ENCODE assay signal across 9 cellular contexts in genomic region chrY:13435968-13436937, GRCh38. TPM values are rescaled to one million over a fixed set of nuclear protein-coding genes. Genes with fewer than 3 reads are reported as not detected.
A peak's percentile ranks its signal among the peaks of the same experiment; 100 is the strongest.
DNase-seq lines count a peak whose midpoint lies in the region; ATAC-seq and TF ChIP-seq lines count a peak whose summit lies in the region.
"Had no signal": no experiment of that assay in that cellular context is flagged by ENCODE, and none has a peak within 500 bp of the region (broad histone marks: within the 10 kb centered on the region; RNA-seq: fewer than 3 reads in every experiment).

No MANE protein-coding gene starts in this region.

- H3K27me3 ChIP-seq in DND-41 (ENCODE audit: insufficient read depth, low read length, poor library complexity) = no peaks in the 10 kb centered on the region
- H3K27me3 ChIP-seq: adrenal gland had no signal

- H3K27ac Mint-ChIP-seq in activated T-cell treated with anti-CD3 and anti-CD28 coated beads, Interleukin-2, amount 50 U/mL, for 72 hours = peak overlapping the region; percentile 86

- peak overlapping the region; percentile 60 for H3K27ac ChIP-seq in DND-41 (ENCODE audit: low read length)
- H3K27ac ChIP-seq: adrenal gland had no signal

- H3K27me3 Mint-ChIP-seq in activated T-cell treated with anti-CD3 and anti-CD28 coated beads, Interleukin-2, amount 50 U/mL, for 72 hours (ENCODE audit: low read depth) = no peaks in the 10 kb centered on the region

- H4K20me1 ChIP-seq in DND-41 (ENCODE audit: insufficient read depth, low read length) = peaks cover 6% of the 10 kb centered on the region

- peak overlapping the region; percentile 31; the same call in 1 of the 2 replicates for H3K4me2 ChIP-seq in DND-41 (ENCODE audit: insufficient read depth, low read length)

- H3K36me3 Mint-ChIP-seq in activated T-cell treated with anti-CD3 and anti-CD28 coated beads, Interleukin-2, amount 50 U/mL, for 72 hours (ENCODE audit: insufficient read depth in 2 of 2) = peaks cover 0 to 14% of the 10 kb centered on the region in 2 donors

- H3K4me1 Mint-ChIP-seq in activated T-cell treated with anti-CD3 and anti-CD28 coated beads, Interleukin-2, amount 50 U/mL, for 72 hours (ENCODE audit: low read depth) = no peaks in the 10 kb centered on the region

- peaks cover 97% of the 10 kb centered on the region for H3K79me2 ChIP-seq in DND-41 (ENCODE audit: insufficient read depth, low read length)

- peaks cover 6% of the 10 kb centered on the region for H3K9me3 ChIP-seq in DND-41 (ENCODE audit: insufficient read depth, low read length, severe bottlenecking)
- H3K9me3 ChIP-seq: adrenal gland had no signal

- H3K4me3 ChIP-seq in DND-41 (ENCODE audit: low read depth in 1 of 2, low read length in 2 of 2) = no peak overlapping the region
- H3K4me3 ChIP-seq: adrenal gland had no signal

- H2AFZ ChIP-seq in DND-41 (ENCODE audit: low read depth, low read length) = no peak overlapping the region

- no peak overlapping the region for H3K9ac ChIP-seq in DND-41 (ENCODE audit: low read depth, low read length)

- peak; percentile 78 for ATAC-seq in DND-41 (ENCODE audit: insufficient read depth, low read depth)
- peak; percentile 89 for ATAC-seq in HG03457 (IDR thresholded peaks at IDR 0.05; ENCODE audit: unreplicated experiment)
- peak in 1 of 2 donors; percentile 97 for ATAC-seq in activated T-cell treated with anti-CD3 and anti-CD28 coated beads, Interleukin-2, amount 50 U/mL, for 72 hours (replicated peaks in 1 of 2)
- no peak for ATAC-seq in GM21825 (IDR thresholded peaks at IDR 0.05; ENCODE audit: unreplicated experiment)

- H3K4me3 Mint-ChIP-seq in activated T-cell treated with anti-CD3 and anti-CD28 coated beads, Interleukin-2, amount 50 U/mL, for 72 hours = peak overlapping the region in 1 of 2 donors; percentile 87

- DNase-seq in DND-41 (peak; percentile 36), medulla oblongata (ENCODE audit: extremely low spot score) (peak; percentile 26), amniotic stem cell (lab: John Stamatoyannopoulos, UW) (no peak), HK-2 (ENCODE audit: unreplicated experiment) (no peak), GM10266 (ENCODE audit: extremely low spot score) (no peak)
- peak in 1 of 2 donors; percentile 44 for DNase-seq in activated T-cell treated with anti-CD3 and anti-CD28 coated beads, Interleukin-2, amount 50 U/mL, for 72 hours

- H3K36me3 ChIP-seq in DND-41 (ENCODE audit: insufficient read depth, low read length) = peaks cover 46% of the 10 kb centered on the region
- H3K36me3 ChIP-seq: adrenal gland had no signal

- TF ChIP-seq CTCF in DND-41 (IDR thresholded peaks at IDR 0.05; ENCODE audit: borderline replicate concordance, extremely low read depth, low read length, poor library complexity, severe bottlenecking) (peak; percentile 51), GM10266 (IDR thresholded peaks at IDR 0.05; ENCODE audit: control insufficient read depth, insufficient read depth, low read depth, missing control alignments) (no peak)

- peaks cover 0 to 8% of the 10 kb centered on the region in 2 donors for H3K9me3 Mint-ChIP-seq in activated T-cell treated with anti-CD3 and anti-CD28 coated beads, Interleukin-2, amount 50 U/mL, for 72 hours

- peaks cover 33% of the 10 kb centered on the region for H3K4me1 ChIP-seq in DND-41 (ENCODE audit: insufficient read depth, low read length)
- H3K4me1 ChIP-seq: adrenal gland had no signal

RNA-seq across cellular contexts. Expression of gene UTY, which starts 43.6 kb away (rescaled TPM):
- 10 to 100 TPM in 1 of 2 donors, not detected in 1; 30.8 TPM for total RNA-seq in activated T-cell treated with anti-CD3 and anti-CD28 coated beads, Interleukin-2, amount 50 U/mL, for 72 hours

Comparison
In these comparisons a context has a peak if more than half of its experiments do, and no peak if none do; other contexts are left out.
1. DNase-seq: peak in DND-41 (single experiment) and medulla oblongata (single experiment); none in amniotic stem cell (single experiment), HK-2 (single experiment) and GM10266 (single experiment).